Comparison of ENCODE assay signal across 16 cellular contexts in genomic region chr12:113407931-113408585, GRCh38. TPM values are rescaled to one million over a fixed set of nuclear protein-coding genes. Genes with fewer than 3 reads are reported as not detected.
DNase-seq lines count a peak whose midpoint lies in the region; ATAC-seq and TF ChIP-seq lines count a peak whose summit lies in the region.
"Had no signal": no experiment of that assay in that cellular context is flagged by ENCODE, and none has a peak within 500 bp of the region (broad histone marks: within the 10 kb centered on the region; RNA-seq: fewer than 3 reads in every experiment).

No MANE protein-coding gene starts in this region.

- peak overlapping the region; percentile 76 for H2AFZ ChIP-seq in SK-N-SH (ENCODE audit: low read depth)

- no peak for TF ChIP-seq CTCF in SK-N-SH (IDR thresholded peaks at IDR 0.05)

- WGBS in SK-N-SH (ENCODE audit: low lambda C conversion rate): 61% methylated on average over 6 of the region's 6 CpGs

- peak overlapping the region in 1 of 2 experiments; percentile 36; a peak in 1 of 4 replicates for H3K27ac ChIP-seq in SK-N-SH (ENCODE audit: low read depth in 2 of 2, low read length in 1 of 2)
- H3K27ac ChIP-seq: ascending aorta, SK-N-MC had no signal

- H3K4me2 ChIP-seq in SK-N-SH: no peak overlapping the region

- no peak for TF ChIP-seq EP300 in SK-N-SH (IDR thresholded peaks at IDR 0.05; ENCODE audit: borderline replicate concordance in 1 of 2, low read depth in 1 of 2, low read length in 1 of 2)

- H3K79me2 ChIP-seq in SK-N-SH (ENCODE audit: insufficient read depth): no peaks in the 10 kb centered on the region

- TF ChIP-seq RAD21 in SK-N-SH (IDR thresholded peaks at IDR 0.05; ENCODE audit: low read length): no peak

- DNase-seq in GM04504 (ENCODE audit: low read depth) (peak; percentile 38), SK-N-SH (no peak), fibroblast of gingiva (ENCODE audit: low read depth) (peak; percentile 69), stromal cell of bone marrow (ENCODE audit: low read depth) (peak; percentile 64), kidney glomerular epithelial cell (lab: John Stamatoyannopoulos, UW) (no peak)
- DNase-seq: activated CD4-positive, alpha-beta T cell treated with anti-CD3 and anti-CD28 coated beads for 4 hours; activated T-cell treated with anti-CD3 and anti-CD28 coated beads, Interleukin-2, amount 50 U/mL, for 4 hours; KG1; NCI-H2081; retina; stimulated activated naive CD8-positive, alpha-beta T cell treated with anti-CD3 and anti-CD28 coated beads, Interleukin-15, amount 100 ng/mL, for 72 hours had no signal

- no peaks in the 10 kb centered on the region for H3F3A ChIP-seq in SK-N-SH (replicated peaks; ENCODE audit: insufficient read depth)

- no peak overlapping the region for H3K9ac ChIP-seq in SK-N-SH

- H3K4me1 ChIP-seq in SK-N-SH (ENCODE audit: control insufficient read depth in 1 of 2, insufficient read depth in 2 of 2, low read depth in 1 of 2, low read length in 1 of 2): no peaks in the 10 kb centered on the region; a peak in 1 of 4 replicates
- H3K4me1 ChIP-seq: ascending aorta had no signal

- no peaks in the 10 kb centered on the region for H4K20me1 ChIP-seq in SK-N-SH (ENCODE audit: insufficient read depth)

- ATAC-seq in HG02610 (IDR thresholded peaks at IDR 0.05; ENCODE audit: unreplicated experiment): no peak
- ATAC-seq in GM19395 (IDR thresholded peaks at IDR 0.05; ENCODE audit: unreplicated experiment): no peak
- ATAC-seq: activated T-cell treated with anti-CD3 and anti-CD28 coated beads, Interleukin-2, amount 50 U/mL, for 4 hours; stimulated activated naive CD8-positive, alpha-beta T cell treated with anti-CD3 and anti-CD28 coated beads, Interleukin-15, amount 100 ng/mL, for 72 hours had no signal

- CTCF ChIA-PET in SK-N-SH (lab: Yijun Ruan, JAX): interaction anchor here (3.1 kb wide), 1 partner anchor 17 kb away, joined by 18 read pairs; no protein-coding TSS in a partner anchor

- no peaks in the 10 kb centered on the region for H3K27me3 ChIP-seq in SK-N-SH (ENCODE audit: insufficient read depth)
- H3K27me3 ChIP-seq: ascending aorta had no signal

- no peaks in the 10 kb centered on the region for H3K9me3 ChIP-seq in SK-N-SH
- H3K9me3 ChIP-seq: ascending aorta had no signal

- no peaks in the 10 kb centered on the region for H3K9me2 ChIP-seq in SK-N-SH

- H3K36me3 ChIP-seq in SK-N-SH (replicated peaks in 1 of 2; ENCODE audit: control insufficient read depth in 1 of 2, insufficient read depth in 2 of 2, low read length in 1 of 2): no peaks in the 10 kb centered on the region
- H3K36me3 ChIP-seq: ascending aorta had no signal

- H3K4me3 ChIP-seq in SK-N-SH (ENCODE audit: low read depth in 2 of 2, low read length in 1 of 2): no peak overlapping the region
- H3K4me3 ChIP-seq: ascending aorta, SK-N-MC had no signal

- POLR2A ChIA-PET in SK-N-SH (lab: Yijun Ruan, JAX): no interaction called here

TF ChIP-seq in SK-N-SH, 30 proteins besides CTCF, POLR2A, EP300 and RAD21:
- TF ChIP-seq EZH2phosphoT487 (IDR thresholded peaks at IDR 0.05; ENCODE audit: borderline replicate concordance, low read depth) (no peak), JUND (IDR thresholded peaks at IDR 0.05) (0 out of 2 replicates have a peak, but pooled peaks have one; percentile 16), GATA2 (CRISPR knock-in tag; IDR thresholded peaks at IDR 0.05) (no peak), GABPA (IDR thresholded peaks at IDR 0.05; ENCODE audit: low read depth) (no peak), FOSL2 (IDR thresholded peaks at IDR 0.05; ENCODE audit: borderline replicate concordance, low read depth) (peak; percentile 36; the same call in 1 of the 2 replicates), MEF2A (IDR thresholded peaks at IDR 0.05; ENCODE audit: borderline replicate concordance, low read depth) (no peak), ELF1 (IDR thresholded peaks at IDR 0.05) (no peak)
TF ChIP-seq in SK-N-SH: peak in this region for 2.

RNA-seq across cellular contexts. Expression of gene SDS, which starts 4.4 kb away (rescaled TPM):
- 0.08 and 0.10 TPM in 2 replicates for polyA plus RNA-seq in SK-N-SH (2012; rRNA removed)
- 0.03 and 0.06 TPM in 2 replicates for polyA plus RNA-seq in SK-N-SH (2012; cell fraction: cytosol; rRNA removed)
- 0.04 and 0.10 TPM in 2 replicates for polyA plus RNA-seq in SK-N-SH (2012; cell fraction: nucleus; rRNA removed)
- polyA plus RNA-seq: endothelial cell of umbilical vein had no signal

RNA-seq across cellular contexts. Expression of gene SDSL, which starts 14.1 kb away (rescaled TPM):
- polyA plus RNA-seq in SK-N-SH (2012; rRNA removed): 32.4 and 33.7 TPM in 2 replicates
- polyA plus RNA-seq in SK-N-SH (2012; cell fraction: cytosol; rRNA removed): 16.7 and 24.6 TPM in 2 replicates
- 28.1 and 36.0 TPM in 2 replicates for polyA plus RNA-seq in SK-N-SH (2012; cell fraction: nucleus; rRNA removed)

RNA-seq across cellular contexts. Expression of gene PLBD2, which starts 49.7 kb away (rescaled TPM):
- 12.1 and 15.2 TPM in 2 replicates for polyA plus RNA-seq in SK-N-SH (2012; rRNA removed)
- 12.0 and 14.6 TPM in 2 replicates for polyA plus RNA-seq in SK-N-SH (2012; cell fraction: cytosol; rRNA removed)
- 17.4 and 19.8 TPM in 2 replicates for polyA plus RNA-seq in SK-N-SH (2012; cell fraction: nucleus; rRNA removed)

Comparison
In these comparisons a context has a peak if more than half of its experiments do, and no peak if none do; other contexts are left out.
1. DNase-seq: peak in GM04504 (single experiment), fibroblast of gingiva (single experiment) and stromal cell of bone marrow (single experiment); none in SK-N-SH (single experiment) and kidney glomerular epithelial cell (single experiment).